ENCODE assay signal across 26 cellular contexts in the genomic region with DNA sequence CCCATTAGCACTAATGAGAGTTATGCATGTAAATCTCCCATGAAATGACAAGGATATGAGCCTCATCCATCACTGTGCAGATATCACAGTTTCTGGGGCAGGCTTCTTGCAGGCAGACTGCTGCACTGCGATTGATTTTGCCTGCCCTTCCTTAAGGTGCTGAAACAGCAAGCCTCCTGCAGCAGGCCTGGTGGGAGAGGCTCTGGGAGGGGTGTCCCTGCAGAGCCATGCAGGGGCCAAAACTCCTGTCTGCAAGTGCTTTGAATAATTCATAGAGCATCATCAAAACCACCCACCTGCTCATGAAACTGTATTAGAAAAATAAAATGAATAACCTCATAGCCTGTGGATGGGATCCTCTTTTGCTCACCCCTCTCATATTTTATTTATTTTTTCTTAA.
"Had no signal": no experiment of that assay in that cellular context is flagged by ENCODE, and none has a peak within 500 bp of the region (broad histone marks: within the 10 kb centered on the region; RNA-seq: fewer than 3 reads in every experiment).

No MANE protein-coding gene starts in this region.

- H3K27me3 ChIP-seq: body of pancreas, dorsolateral prefrontal cortex, foreskin keratinocyte, gastrocnemius medialis had no signal

- ATAC-seq: activated CD4-positive, alpha-beta T cell treated with anti-CD3 and anti-CD28 coated beads for 36 hours; activated CD8-positive, alpha-beta T cell treated with anti-CD3 and anti-CD28 coated beads for 36 hours; activated T-cell treated with anti-CD3 and anti-CD28 coated beads, Interleukin-2, amount 50 U/mL, for 4 hours; activated T-helper 17 cell treated with anti-CD3 and anti-CD28 coated beads, Interleukin-2, amount 50 U/mL, for 72 hours; body of pancreas; esophagus mucosa; foreskin keratinocyte; gastrocnemius medialis had no signal

- H3K36me3 ChIP-seq: gastrocnemius medialis had no signal

- DNase-seq: activated CD4-positive, alpha-beta T cell treated with anti-CD3 and anti-CD28 coated beads for 36 hours; activated CD4-positive, alpha-beta T cell treated with anti-CD3 and anti-CD28 coated beads, Interleukin-2, amount 50 U/mL, for 1 hour; activated CD4-positive, alpha-beta T cell treated with anti-CD3 and anti-CD28 coated beads, Interleukin-2, amount 50 U/mL, for 48 hours; activated CD4-positive, CD25-positive, alpha-beta regulatory T cell; activated CD4-positive, CD25-positive, alpha-beta regulatory T cell treated with anti-CD3 and anti-CD28 coated beads, Interleukin-2, amount 50 U/mL, for 72 hours; activated CD8-positive, alpha-beta memory T cell treated with anti-CD3 and anti-CD28 coated beads for 24 hours; activated CD8-positive, alpha-beta T cell treated with anti-CD3 and anti-CD28 coated beads for 36 hours; activated effector memory CD4-positive, alpha-beta T cell treated with Interleukin-2 at 50 U/mL for 16 hours; activated gamma-delta T cell treated with Interleukin-2 at 50 U/mL for 16 hours; activated naive CD4-positive, alpha-beta T cell treated with anti-CD3 and anti-CD28 coated beads, Interleukin-2, amount 50 U/mL, for 16 hours; activated naive CD4-positive, alpha-beta T cell treated with Interleukin-2 at 50 U/mL for 16 hours; activated T-cell treated with anti-CD3 and anti-CD28 coated beads, Interleukin-2, amount 50 U/mL, for 4 hours; amniotic stem cell; aorta; body of pancreas; central memory CD4-positive, alpha-beta T cell; effector memory CD4-positive, alpha-beta T cell; endodermal cell; foreskin keratinocyte; gastrocnemius medialis; glutamatergic neuron; T-helper 2 cell had no signal

- H3K4me1 ChIP-seq: foreskin keratinocyte, gastrocnemius medialis had no signal

- H3K9me3 ChIP-seq: body of pancreas, gastrocnemius medialis had no signal

- H3K4me3 ChIP-seq: body of pancreas, coronary artery, dorsolateral prefrontal cortex, gastrocnemius medialis had no signal

- H3K27ac ChIP-seq: body of pancreas, coronary artery, foreskin keratinocyte, gastrocnemius medialis had no signal
